8 cellular contexts compared by ENCODE assay signal in the genomic region with DNA sequence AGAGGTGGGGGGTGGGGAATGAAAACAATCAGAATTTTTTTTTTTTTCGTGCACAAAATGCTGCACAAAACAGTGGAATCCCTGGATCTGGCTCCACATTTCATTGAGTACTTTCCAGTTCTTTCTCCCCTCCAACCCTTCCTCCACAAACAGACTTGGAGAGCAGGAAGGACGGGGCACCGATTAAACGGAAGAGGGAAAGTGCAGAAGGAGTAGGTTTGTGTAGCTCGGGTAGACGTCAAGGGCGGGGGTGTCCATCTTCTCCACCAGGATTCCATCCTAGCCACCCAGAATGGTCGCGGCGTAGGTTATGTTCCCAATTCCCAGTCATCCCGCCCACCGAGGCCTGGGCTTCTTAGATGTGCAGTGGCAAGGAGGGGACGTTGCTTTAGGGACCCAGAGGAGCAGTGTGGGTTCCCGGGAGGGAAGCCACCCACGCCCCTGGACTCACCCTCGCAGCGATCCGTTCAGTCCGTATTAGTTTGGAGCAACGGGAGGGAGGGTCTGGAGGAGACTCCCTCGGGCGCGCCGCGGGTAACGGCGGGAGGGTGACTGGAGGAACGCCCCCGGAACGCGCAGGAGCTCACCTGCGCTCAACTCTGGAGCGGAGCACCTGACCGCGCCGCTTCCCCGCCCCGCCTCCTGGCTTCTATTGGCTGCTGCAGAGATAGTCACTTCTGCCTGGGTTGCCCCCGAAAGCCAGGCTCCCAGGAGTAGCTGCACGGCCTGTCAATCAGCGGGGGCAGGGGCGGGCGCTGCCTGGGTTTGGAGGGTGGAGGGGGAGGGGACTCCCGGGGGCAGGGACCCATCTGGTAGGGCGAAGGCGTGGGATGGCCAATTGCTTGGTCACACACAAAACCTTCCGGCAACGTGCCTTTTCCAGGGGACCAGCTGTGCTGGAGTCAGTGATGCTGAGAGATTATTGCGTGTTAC. TPM values are rescaled to one million over a fixed set of nuclear protein-coding genes. Genes with fewer than 3 reads are reported as not detected.
DNase-seq lines count a peak whose midpoint lies in the region; ATAC-seq and TF ChIP-seq lines count a peak whose summit lies in the region.

A gene with protein sequence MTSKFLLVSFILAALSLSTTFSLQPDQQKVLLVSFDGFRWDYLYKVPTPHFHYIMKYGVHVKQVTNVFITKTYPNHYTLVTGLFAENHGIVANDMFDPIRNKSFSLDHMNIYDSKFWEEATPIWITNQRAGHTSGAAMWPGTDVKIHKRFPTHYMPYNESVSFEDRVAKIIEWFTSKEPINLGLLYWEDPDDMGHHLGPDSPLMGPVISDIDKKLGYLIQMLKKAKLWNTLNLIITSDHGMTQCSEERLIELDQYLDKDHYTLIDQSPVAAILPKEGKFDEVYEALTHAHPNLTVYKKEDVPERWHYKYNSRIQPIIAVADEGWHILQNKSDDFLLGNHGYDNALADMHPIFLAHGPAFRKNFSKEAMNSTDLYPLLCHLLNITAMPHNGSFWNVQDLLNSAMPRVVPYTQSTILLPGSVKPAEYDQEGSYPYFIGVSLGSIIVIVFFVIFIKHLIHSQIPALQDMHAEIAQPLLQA (minus strand): TSS at position 624 of the 933 bp plus-strand sequence. CDS start 2,718 bp downstream, outside the sequence.

- no peak for TF ChIP-seq CTCF in BJ (IDR thresholded peaks at IDR 0.05; ENCODE audit: insufficient read depth, low read depth, low read length)
- no peak for TF ChIP-seq CTCF in OCI-LY1 (IDR thresholded peaks at IDR 0.05; ENCODE audit: low read length)
- TF ChIP-seq CTCF in neutrophil (IDR thresholded peaks at IDR 0.05): no peak

- no peaks in the 10 kb centered on the region for H3K36me3 ChIP-seq in BJ (ENCODE audit: control insufficient read depth, insufficient read depth, low read length)
- H3K36me3 ChIP-seq in OCI-LY1 (ENCODE audit: insufficient read depth, low read length): peaks cover 14% of the 10 kb centered on the region
- H3K36me3 ChIP-seq in neutrophil: no peaks in the 10 kb centered on the region
- no peaks in the 10 kb centered on the region for H3K36me3 ChIP-seq in stomach smooth muscle (ENCODE audit: control insufficient read depth in 2 of 2, insufficient read depth in 2 of 2, low read length in 2 of 2)

- peak; percentile 93 for ATAC-seq in GM19328 (IDR thresholded peaks at IDR 0.05; ENCODE audit: unreplicated experiment)
- peak; percentile 85 for ATAC-seq in HG03460 (IDR thresholded peaks at IDR 0.05; ENCODE audit: unreplicated experiment)

- no peaks in the 10 kb centered on the region for H4K20me1 ChIP-seq in OCI-LY1 (ENCODE audit: insufficient read depth, low read length)

- peak within 1 kb of the TSS; percentile 87 for H3K4me2 ChIP-seq in OCI-LY1 (ENCODE audit: low read length)

- H3K79me2 ChIP-seq in OCI-LY1 (ENCODE audit: insufficient read depth, low read length): no peaks in the 10 kb centered on the region

- DNase-seq in BJ (ENCODE audit: low read depth) (no peak), activated gamma-delta T cell treated with Interleukin-2 at 50 U/mL for 16 hours (peak; percentile 76), glomerular visceral epithelial cell (ENCODE audit: extremely low spot score) (peak; percentile 69)

- CTCF ChIA-PET in BJ (lab: Yijun Ruan, JAX): interaction anchor here (0.6 to 0.9 kb wide), 3 partner anchors 46 to 706 kb away, joined by 3 read pairs; no protein-coding TSS in a partner anchor

- H3K4me3 ChIP-seq in BJ (ENCODE audit: low read depth, low read length) (peak within 1 kb of the TSS; percentile 31), OCI-LY1 (ENCODE audit: low read depth, low read length, poor library complexity, severe bottlenecking) (peak within 1 kb of the TSS; percentile 88), neutrophil (ENCODE audit: low read depth in 1 of 2, low read length in 1 of 2) (peak within 1 kb of the TSS; percentile 29 to 45), stomach smooth muscle (ENCODE audit: low read length in 2 of 2) (peak within 1 kb of the TSS; percentile 73 to 75)

- H3K27ac ChIP-seq in OCI-LY1 (ENCODE audit: low read depth, low read length, poor library complexity, severe bottlenecking) (no peak within 1 kb of the TSS), neutrophil (no peak within 1 kb of the TSS), stomach smooth muscle (ENCODE audit: low read length) (no peak within 1 kb of the TSS)

- H3F3A ChIP-seq in OCI-LY1 (ENCODE audit: insufficient read depth, low read length): no peaks in the 10 kb centered on the region

- H2AFZ ChIP-seq in OCI-LY1 (ENCODE audit: low read length): peak within 1 kb of the TSS; percentile 86

- H3K9me3 ChIP-seq in OCI-LY1 (ENCODE audit: low read length): no peaks in the 10 kb centered on the region
- no peaks in the 10 kb centered on the region for H3K9me3 ChIP-seq in neutrophil
- no peaks in the 10 kb centered on the region for H3K9me3 ChIP-seq in stomach smooth muscle (ENCODE audit: control insufficient read depth in 2 of 2, low read length in 2 of 2)

- H3K4me1 ChIP-seq in OCI-LY1 (ENCODE audit: insufficient read depth, low read length, severe bottlenecking) (peaks cover 22% of the 10 kb centered on the region), neutrophil (ENCODE audit: control insufficient read depth in 1 of 2, insufficient read depth in 1 of 2, low read depth in 1 of 2, low read length in 1 of 2) (peaks cover 4 to 10% of the 10 kb centered on the region in 2 experiments), stomach smooth muscle (ENCODE audit: control insufficient read depth, insufficient read depth, low read length) (peaks cover 5% of the 10 kb centered on the region)

- H3K9me2 ChIP-seq in OCI-LY1 (ENCODE audit: low read depth, low read length): no peaks in the 10 kb centered on the region

- POLR2A ChIA-PET in BJ (lab: Charles Lee): no interaction called here

- H3K27me3 ChIP-seq in BJ (ENCODE audit: control insufficient read depth, insufficient read depth, low read length) (peaks cover 11% of the 10 kb centered on the region), OCI-LY1 (ENCODE audit: insufficient read depth, low read length) (no peaks in the 10 kb centered on the region), neutrophil (peaks cover 61% of the 10 kb centered on the region), stomach smooth muscle (ENCODE audit: control insufficient read depth in 1 of 2, insufficient read depth in 2 of 2, low read length in 2 of 2) (peaks cover 9 to 16% of the 10 kb centered on the region in 2 donors)

- H3K9ac ChIP-seq in OCI-LY1 (ENCODE audit: low read length) (peak within 1 kb of the TSS; percentile 70), stomach smooth muscle (ENCODE audit: low read length in 2 of 2) (no peak within 1 kb of the TSS)

RNA-seq across cellular contexts. Expression of the gene that starts here (rescaled TPM):
- 0.01 TPM in 1 of 2 replicates, not detected in the other for polyA plus RNA-seq in BJ (2011; rRNA removed)
- polyA minus RNA-seq in BJ (2011; rRNA and poly(A)+ RNA removed): not detected in 2 replicates

Comparison
In these comparisons a context has a peak if more than half of its experiments do, and no peak if none do; other contexts are left out.
1. H3K4me3 ChIP-seq: peak in every context shown above with its lines; median percentile 88 in OCI-LY1; 74 in stomach smooth muscle; 37 in neutrophil; 31 in BJ.